11 cellular contexts compared by ENCODE assay signal in genomic region chr1:201268604-201269151, GRCh38. TPM values are rescaled to one million over a fixed set of nuclear protein-coding genes. Genes with fewer than 3 reads are reported as not detected.
DNase-seq lines count a peak whose midpoint lies in the region; ATAC-seq, FAIRE-seq and TF ChIP-seq lines count a peak whose summit lies in the region.
"Had no signal": no experiment of that assay in that cellular context is flagged by ENCODE, and none has a peak within 500 bp of the region (broad histone marks: within the 10 kb centered on the region; RNA-seq: fewer than 3 reads in every experiment).

No MANE protein-coding gene starts in this region.

- POLR2A ChIA-PET in activated CD4-positive, alpha-beta memory T cell treated with anti-CD3 and anti-CD28 coated beads, Interleukin-2, amount 10 ng/mL, durations not matched to agents 7 days and 5 days (lab: Charles Lee): no interaction called here

- no peak overlapping the region for H3K27ac Mint-ChIP-seq in activated CD4-positive, alpha-beta memory T cell treated with anti-CD3 and anti-CD28 coated beads, Interleukin-2, amount 10 ng/mL, durations not matched to agents 7 days and 5 days

- H3K4me1 Mint-ChIP-seq in activated CD4-positive, alpha-beta memory T cell treated with anti-CD3 and anti-CD28 coated beads, Interleukin-2, amount 10 ng/mL, durations not matched to agents 7 days and 5 days: no peaks in the 10 kb centered on the region

- H3K9me3 Mint-ChIP-seq in activated CD4-positive, alpha-beta memory T cell treated with anti-CD3 and anti-CD28 coated beads, Interleukin-2, amount 10 ng/mL, durations not matched to agents 7 days and 5 days: no peaks in the 10 kb centered on the region

- H3K4me3 ChIP-seq in fibroblast of villous mesenchyme (ENCODE audit: low read depth, low read length) (no peak overlapping the region), skin epidermis (no peak overlapping the region)
- H3K4me3 ChIP-seq: ascending aorta had no signal

- ATAC-seq in HG02852 (IDR thresholded peaks at IDR 0.05; ENCODE audit: unreplicated experiment): no peak

- FAIRE-seq in RCC 7860 (lab: Jason Lieb, UNC): peak; percentile 85

- H3K27ac ChIP-seq in skin epidermis: peak overlapping the region in 20 of 21 experiments; percentile 8 to 85 (median 58)
- H3K27ac ChIP-seq: 22Rv1, ascending aorta had no signal

- TF ChIP-seq CTCF in fibroblast of villous mesenchyme (IDR thresholded peaks at IDR 0.05; ENCODE audit: insufficient read depth, low read depth, low read length): no peak

- H3K27me3 Mint-ChIP-seq in activated CD4-positive, alpha-beta memory T cell treated with anti-CD3 and anti-CD28 coated beads, Interleukin-2, amount 10 ng/mL, durations not matched to agents 7 days and 5 days: peaks cover 27% of the 10 kb centered on the region

- no peak overlapping the region for H3K4me3 Mint-ChIP-seq in activated CD4-positive, alpha-beta memory T cell treated with anti-CD3 and anti-CD28 coated beads, Interleukin-2, amount 10 ng/mL, durations not matched to agents 7 days and 5 days

- DNase-seq in DMS153 (lab: John Stamatoyannopoulos, UW) (peak; percentile 9), DMS153 treated with DMSO at 0.1 percent for 48 hours (lab: John Stamatoyannopoulos, UW; ENCODE audit: unreplicated experiment) (no peak), RCC 7860 (ENCODE audit: low spot score) (peak; percentile 87), fibroblast of villous mesenchyme (ENCODE audit: low read depth) (peak; percentile 85), H4 (ENCODE audit: low spot score) (no peak)
- DNase-seq in activated CD4-positive, alpha-beta memory T cell treated with anti-CD3 and anti-CD28 coated beads, Interleukin-2, amount 10 ng/mL, durations not matched to agents 7 days and 5 days: no peak

- no peaks in the 10 kb centered on the region for H3K36me3 Mint-ChIP-seq in activated CD4-positive, alpha-beta memory T cell treated with anti-CD3 and anti-CD28 coated beads, Interleukin-2, amount 10 ng/mL, durations not matched to agents 7 days and 5 days (ENCODE audit: low read depth)

- CTCF ChIA-PET in activated CD4-positive, alpha-beta memory T cell treated with anti-CD3 and anti-CD28 coated beads, Interleukin-2, amount 10 ng/mL, durations not matched to agents 7 days and 5 days (lab: Charles Lee): no interaction called here

RNA-seq across cellular contexts. Expression of gene PKP1, which starts 14.6 kb away (rescaled TPM):
- under 0.01 TPM in 1 of 2 replicates, not detected in the other for total RNA-seq in fibroblast of villous mesenchyme
- total RNA-seq in H4 (2014; rRNA removed; shearing (Covaris generic)): not detected in 2 replicates
- not detected for total RNA-seq in activated CD4-positive, alpha-beta memory T cell treated with anti-CD3 and anti-CD28 coated beads, Interleukin-2, amount 10 ng/mL, durations not matched to agents 7 days and 5 days
- total RNA-seq: ascending aorta, mononuclear cell had no signal

Comparison
In these comparisons a context has a peak if more than half of its experiments do, and no peak if none do; other contexts are left out.
1. DNase-seq: peak in DMS153 (single experiment), RCC 7860 (single experiment) and fibroblast of villous mesenchyme (single experiment); none in DMS153 treated with DMSO at 0.1 percent for 48 hours (single experiment), H4 (single experiment) and activated CD4-positive, alpha-beta memory T cell treated with anti-CD3 and anti-CD28 coated beads, Interleukin-2, amount 10 ng/mL, durations not matched to agents 7 days and 5 days (single experiment).